Comparison of ENCODE assay signal across 10 cellular contexts in genomic region chr2:8004250-8004681, GRCh38.
DNase-seq lines count a peak whose midpoint lies in the region; ATAC-seq and TF ChIP-seq lines count a peak whose summit lies in the region.
"Had no signal": no experiment of that assay in that cellular context is flagged by ENCODE, and none has a peak within 500 bp of the region (broad histone marks: within the 10 kb centered on the region; RNA-seq: fewer than 3 reads in every experiment).

No MANE protein-coding gene starts in this region.

- H3K27me3 Mint-ChIP-seq in type B pancreatic cell: no peaks in the 10 kb centered on the region
- H3K27me3 Mint-ChIP-seq in CD4-positive, alpha-beta T cell: no peaks in the 10 kb centered on the region
- H3K27me3 Mint-ChIP-seq: CD4-positive, CD25-positive, alpha-beta regulatory T cell had no signal

- peaks cover 47% of the 10 kb centered on the region for H3K4me1 Mint-ChIP-seq in type B pancreatic cell (ENCODE audit: unreplicated experiment)
- no peaks in the 10 kb centered on the region for H3K4me1 Mint-ChIP-seq in CD4-positive, alpha-beta T cell (ENCODE audit: low read depth)

- DNase-seq in NCI-H345 (lab: John Stamatoyannopoulos, UW): peak; percentile 5
- DNase-seq in NCI-H345 treated with DMSO at 0.1 percent for 48 hours (lab: John Stamatoyannopoulos, UW; ENCODE audit: unreplicated experiment): no peak
- DNase-seq in adipocyte (ENCODE audit: low read depth): peak; percentile 95
- peak; percentile 31 for DNase-seq in left kidney (ENCODE audit: low read depth, low spot score)
- no peak for DNase-seq in type B pancreatic cell (ENCODE audit: extremely low spot score, unreplicated experiment)
- DNase-seq in occipital lobe (lab: John Stamatoyannopoulos, UW): no peak
- no peak for DNase-seq in nucleus accumbens (lab: John Stamatoyannopoulos, UW)
- DNase-seq in CD4-positive, alpha-beta T cell: no peak
- DNase-seq: CD4-positive, CD25-positive, alpha-beta regulatory T cell had no signal

- peak overlapping the region; percentile 87 for H3K27ac Mint-ChIP-seq in type B pancreatic cell
- H3K27ac Mint-ChIP-seq in CD4-positive, alpha-beta T cell: no peak overlapping the region
- H3K27ac Mint-ChIP-seq: CD4-positive, CD25-positive, alpha-beta regulatory T cell had no signal

- POLR2A ChIA-PET in CD4-positive, alpha-beta T cell (lab: Charles Lee): no interaction called here

- CTCF ChIA-PET in CD4-positive, alpha-beta T cell (lab: Charles Lee): no interaction called here

- no peaks in the 10 kb centered on the region for H3K27me3 ChIP-seq in adipocyte (replicated peaks; ENCODE audit: control insufficient read depth, insufficient read depth, low read length)
- H3K27me3 ChIP-seq in CD4-positive, alpha-beta T cell (ENCODE audit: control insufficient read depth, insufficient read depth, low read length): no peaks in the 10 kb centered on the region

- H3K9me3 ChIP-seq in adipocyte (ENCODE audit: control insufficient read depth, low read length): no peaks in the 10 kb centered on the region
- H3K9me3 ChIP-seq in CD4-positive, alpha-beta T cell (ENCODE audit: control insufficient read depth, low read length): no peaks in the 10 kb centered on the region

- no peak for TF ChIP-seq CTCF in type B pancreatic cell (conservative IDR thresholded peaks at IDR 0.05)
- TF ChIP-seq CTCF in CD4-positive, alpha-beta T cell (IDR thresholded peaks at IDR 0.05): no peak

- peak overlapping the region; percentile 82 for H3K9ac ChIP-seq in adipocyte (ENCODE audit: low read length)

- H3K4me1 ChIP-seq in adipocyte (ENCODE audit: control insufficient read depth, insufficient read depth, low read length): peaks cover 28% of the 10 kb centered on the region

- H3K4me3 ChIP-seq in adipocyte (ENCODE audit: low read length): peak overlapping the region; percentile 72

- H3K36me3 Mint-ChIP-seq in type B pancreatic cell: no peaks in the 10 kb centered on the region
- H3K36me3 Mint-ChIP-seq in CD4-positive, alpha-beta T cell (ENCODE audit: low read depth): no peaks in the 10 kb centered on the region
- H3K36me3 Mint-ChIP-seq: CD4-positive, CD25-positive, alpha-beta regulatory T cell had no signal

- intact Hi-C loops in CD4-positive, alpha-beta T cell (cut with DNase I, micrococcal nuclease): loop anchor here in 1 of 2 experiments (5.0 kb wide), 1 partner anchor 683 kb away; no protein-coding TSS in a partner anchor

- no peak for ATAC-seq in CD4-positive, alpha-beta T cell (ENCODE audit: poor library complexity)

- no peak overlapping the region for H3K27ac ChIP-seq in CD4-positive, alpha-beta T cell (ENCODE audit: low read depth, low read length)
- H3K27ac ChIP-seq: VCaP had no signal

- H3K36me3 ChIP-seq in adipocyte (ENCODE audit: control insufficient read depth, insufficient read depth, low read length, severe bottlenecking): no peaks in the 10 kb centered on the region

- peak overlapping the region; percentile 35 for H3K4me3 Mint-ChIP-seq in type B pancreatic cell
- H3K4me3 Mint-ChIP-seq in CD4-positive, alpha-beta T cell: no peak overlapping the region
- H3K4me3 Mint-ChIP-seq: CD4-positive, CD25-positive, alpha-beta regulatory T cell had no signal

- peaks cover 15% of the 10 kb centered on the region for H3K9me3 Mint-ChIP-seq in type B pancreatic cell
- H3K9me3 Mint-ChIP-seq in CD4-positive, alpha-beta T cell: no peaks in the 10 kb centered on the region

Comparison
In these comparisons a context has a peak if more than half of its experiments do, and no peak if none do; other contexts are left out.
1. DNase-seq: peak in NCI-H345 (single experiment), adipocyte (single experiment) and left kidney (single experiment); none in NCI-H345 treated with DMSO at 0.1 percent for 48 hours (single experiment), type B pancreatic cell (single experiment), occipital lobe (single experiment), nucleus accumbens (0 of 56) and CD4-positive, alpha-beta T cell (0 of 10).